In the genomic region with DNA sequence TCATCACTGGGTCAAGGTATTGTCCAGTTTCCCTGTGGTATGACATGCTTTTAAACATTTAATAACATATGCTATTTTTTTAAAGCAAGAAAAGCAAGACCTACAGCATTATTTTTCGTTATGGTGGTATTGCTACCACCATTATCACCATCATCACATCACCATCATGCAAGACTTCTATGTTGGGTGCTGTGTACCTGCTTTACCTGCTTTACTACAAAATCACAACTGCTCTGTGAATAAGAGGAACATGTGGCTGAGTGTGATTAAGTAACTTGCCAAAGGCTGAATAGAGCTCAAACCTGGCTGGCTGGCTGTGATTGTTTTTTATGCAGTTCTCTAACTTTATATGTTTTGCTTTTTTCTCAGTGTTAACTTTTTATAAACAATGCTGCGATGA, we compare ENCODE assay signal across 36 cellular contexts.
"Had no signal": no experiment of that assay in that cellular context is flagged by ENCODE, and none has a peak within 500 bp of the region (broad histone marks: within the 10 kb centered on the region; RNA-seq: fewer than 3 reads in every experiment).

No MANE protein-coding gene starts in this region.

- H3K9me3 ChIP-seq: adrenal gland, body of pancreas had no signal

- FAIRE-seq: astrocyte, bronchial epithelial cell, TTC549 had no signal

- H3K4me1 ChIP-seq: adrenal gland had no signal

- H3K27me3 ChIP-seq: adrenal gland, body of pancreas, brain microvascular endothelial cell, cardiac muscle cell had no signal

- H3K36me3 ChIP-seq: adrenal gland, brain microvascular endothelial cell, cardiac muscle cell had no signal

- ATAC-seq: activated CD8-positive, alpha-beta T cell treated with anti-CD3 and anti-CD28 coated beads for 36 hours; activated naive CD4-positive, alpha-beta T cell treated with anti-CD3 and anti-CD28 coated beads, Interleukin-2, amount 50 U/mL, for 72 hours; activated T-cell treated with anti-CD3 and anti-CD28 coated beads, Interleukin-2, amount 50 U/mL, for 4 hours; activated T-cell treated with anti-CD3 and anti-CD28 coated beads, Interleukin-2, amount 50 U/mL, for 72 hours; activated T-helper 17 cell treated with anti-CD3 and anti-CD28 coated beads, Interleukin-2, amount 50 U/mL, for 72 hours; body of pancreas had no signal

- H3K27ac ChIP-seq: adrenal gland, body of pancreas, brain microvascular endothelial cell, cardiac muscle cell, VCaP had no signal

- DNase-seq: activated B cell treated with CpG ODN at 0.5 μM for 24 hours; activated CD4-positive, alpha-beta memory T cell treated with anti-CD3 and anti-CD28 coated beads for 36 hours; activated CD4-positive, alpha-beta T cell treated with anti-CD3 and anti-CD28 coated beads for 4 hours; activated CD4-positive, alpha-beta T cell treated with anti-CD3 and anti-CD28 coated beads, Interleukin-2, amount 10 ng/mL, durations not matched to agents 24 days and 14 days; activated CD4-positive, alpha-beta T cell treated with anti-CD3 and anti-CD28 coated beads, Interleukin-2, amount 50 U/mL, for 1 hour; activated CD4-positive, alpha-beta T cell treated with anti-CD3 and anti-CD28 coated beads, Interleukin-2, amount 50 U/mL, for 4 hours; activated CD4-positive, CD25-positive, alpha-beta regulatory T cell treated with anti-CD3 and anti-CD28 coated beads, Interleukin-2, amount 50 U/mL, for 72 hours; activated CD8-positive, alpha-beta memory T cell treated with anti-CD3 and anti-CD28 coated beads, Interleukin-2, amount 50 U/mL, for 4 hours; activated CD8-positive, alpha-beta T cell treated with anti-CD3 and anti-CD28 coated beads for 36 hours; activated effector memory CD4-positive, alpha-beta T cell treated with anti-CD3 and anti-CD28 coated beads, Interleukin-2, amount 50 U/mL, for 16 hours; activated gamma-delta T cell treated with Interleukin-2 at 50 U/mL for 16 hours; activated naive CD4-positive, alpha-beta T cell; activated naive CD4-positive, alpha-beta T cell treated with anti-CD3 and anti-CD28 coated beads for 36 hours; activated naive CD4-positive, alpha-beta T cell treated with anti-CD3 and anti-CD28 coated beads, Interleukin-2, amount 50 U/mL, for 16 hours; activated naive CD8-positive, alpha-beta T cell treated with anti-CD3 and anti-CD28 coated beads for 36 hours; activated T-cell treated with anti-CD3 and anti-CD28 coated beads for 4 hours; activated T-cell treated with anti-CD3 and anti-CD28 coated beads, Interleukin-2, amount 50 U/mL, for 1 hour; activated T-cell treated with anti-CD3 and anti-CD28 coated beads, Interleukin-2, amount 50 U/mL, for 4 hours; activated T-cell treated with anti-CD3 and anti-CD28 coated beads, Interleukin-2, amount 50 U/mL, for 72 hours; adrenal gland; amniotic stem cell; aorta; body of pancreas; brain microvascular endothelial cell; caudate nucleus; cerebellar nuclear complex; T-helper 1 cell; T-helper 2 cell; T-helper 9 cell had no signal

- H3K4me3 ChIP-seq: adrenal gland, body of pancreas, cardiac muscle cell had no signal
